In the genomic region with DNA sequence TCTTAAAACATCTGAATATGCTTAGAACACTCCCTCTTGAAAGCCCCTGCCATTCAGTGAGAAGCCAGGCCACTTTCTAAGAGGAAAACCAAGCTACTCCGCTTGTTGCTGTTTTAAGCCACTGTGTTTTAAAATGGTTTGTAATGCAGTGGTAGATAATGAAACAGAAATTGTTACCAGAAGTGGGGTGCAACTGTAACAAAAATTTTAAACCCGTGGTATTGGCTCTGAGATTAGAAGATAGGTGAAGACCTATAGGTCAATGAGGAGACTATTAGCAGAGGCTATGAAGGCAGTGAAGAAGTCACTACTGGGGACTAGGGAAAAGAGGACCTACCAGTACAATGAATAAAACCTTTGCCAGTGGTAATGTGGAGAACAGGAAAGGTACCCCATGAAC, we compare ENCODE assay signal across 27 cellular contexts.
"Had no signal": no experiment of that assay in that cellular context is flagged by ENCODE, and none has a peak within 500 bp of the region (broad histone marks: within the 10 kb centered on the region; RNA-seq: fewer than 3 reads in every experiment).

No MANE protein-coding gene starts in this region.

- H3K9me3 ChIP-seq: testis, thoracic aorta, thyroid gland, upper lobe of right lung, uterus had no signal

- H3K36me3 ChIP-seq: stomach, suprapubic skin, thoracic aorta, thyroid gland, tibial artery, tibial nerve, transverse colon, upper lobe of left lung, upper lobe of right lung, uterus, vagina had no signal

- FAIRE-seq: urothelium cell line had no signal

- H3K27ac ChIP-seq: stomach, suprapubic skin, testis, thoracic aorta, thyroid gland, tibial artery, tibial nerve, transverse colon, upper lobe of left lung, upper lobe of right lung, uterus, vagina had no signal

- H3K27me3 ChIP-seq: testis, thyroid gland, tibial nerve, transverse colon, upper lobe of left lung, upper lobe of right lung, uterus, vagina had no signal

- H3K4me3 ChIP-seq: stomach, suprapubic skin, testis, thoracic aorta, thyroid gland, tibial artery, tibial nerve, transverse colon, upper lobe of left lung, upper lobe of right lung, uterus, vagina had no signal

- H3K4me1 ChIP-seq: stomach, suprapubic skin, testis, thyroid gland, tibial artery, tibial nerve, transverse colon, upper lobe of left lung, upper lobe of right lung, uterus, vagina had no signal

- DNase-seq: stimulated activated CD4-positive, alpha-beta T cell treated with anti-CD3 and anti-CD28 coated beads, Interleukin-2, amount 100 ng/mL, for 48 hours; stimulated activated CD4-positive, alpha-beta T cell treated with anti-CD3 and anti-CD28 coated beads, Interleukin-4, amount 100 ng/mL, for 1 hour; stimulated activated CD4-positive, alpha-beta T cell treated with anti-CD3 and anti-CD28 coated beads, Interleukin-4, amount 100 ng/mL, for 24 hours; stimulated activated CD4-positive, alpha-beta T cell treated with anti-CD3 and anti-CD28 coated beads, Interleukin-4, amount 100 ng/mL, for 4 hours; stimulated activated CD8-positive, alpha-beta memory T cell treated with anti-CD3 and anti-CD28 coated beads, Interleukin-4, amount 100 ng/mL, for 48 hours; stimulated activated naive B cell treated with anti-CD40 and anti-IgM and Interleukin-4, amounts not matched to agents 10 μg/mL and 1 μg/mL and 100 μg/mL, for 72 hours; stimulated activated naive CD4-positive, alpha-beta T cell; stimulated activated naive CD4-positive, alpha-beta T cell treated with Interleukin-2 at 50 U/mL for 16 hours; stimulated activated naive CD8-positive, alpha-beta T cell treated with anti-CD3 and anti-CD28 coated beads, Interleukin-15, amount 100 ng/mL, for 72 hours; stimulated activated naive CD8-positive, alpha-beta T cell treated with anti-CD3 and anti-CD28 coated beads, Interleukin-15, Interleukin-2, amounts not matched to agents 100 U/mL and 50 U/mL, for 24 hours; stomach; substantia nigra; testis; thyroid gland; tibial artery; transverse colon; trophoblast cell; upper lobe of left lung; upper lobe of right lung; uterus had no signal

- ATAC-seq: stimulated activated effector memory CD8-positive, alpha-beta T cell treated with anti-CD3 and anti-CD28 coated beads, Interleukin-12 subunit alpha, Interleukin-12 subunit beta, amount 100 ng/mL, for 72 hours; stimulated activated memory B cell treated with anti-CD40 and anti-IgM and Interleukin-4, amounts not matched to agents 10 μg/mL and 1 μg/mL and 100 μg/mL, for 72 hours; stimulated activated naive B cell treated with anti-CD40 and anti-IgM and Interleukin-4, amounts not matched to agents 10 μg/mL and 1 μg/mL and 100 μg/mL, for 72 hours; stimulated activated naive CD8-positive, alpha-beta T cell treated with anti-CD3 and anti-CD28 coated beads, Interleukin-15, amount 100 ng/mL, for 72 hours; stimulated activated naive CD8-positive, alpha-beta T cell treated with anti-CD3 and anti-CD28 coated beads, Interleukin-15, Interleukin-2, amounts not matched to agents 100 U/mL and 50 U/mL, for 24 hours; upper lobe of right lung had no signal
